Comparison of ENCODE assay signal across 26 cellular contexts in the genomic region with DNA sequence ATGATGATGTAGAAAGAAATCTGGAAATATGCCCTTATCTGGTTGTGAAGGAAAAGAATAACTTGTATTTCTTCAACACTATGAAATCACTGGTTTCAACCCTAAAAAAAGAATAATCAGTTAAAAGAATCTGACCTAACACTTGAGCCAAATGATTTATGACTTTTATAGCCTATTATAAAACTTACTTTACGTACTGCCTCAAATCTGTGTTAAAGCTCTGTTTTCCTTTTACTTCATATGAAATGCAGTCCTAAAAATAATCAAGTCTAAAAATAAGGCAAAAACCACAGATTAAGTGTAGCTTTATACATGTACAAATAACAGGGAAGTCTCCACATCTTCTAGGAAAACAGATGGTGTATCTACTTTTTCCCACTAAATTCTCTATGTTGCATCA.
DNase-seq lines count a peak whose midpoint lies in the region; FAIRE-seq and TF ChIP-seq lines count a peak whose summit lies in the region.
"Had no signal": no experiment of that assay in that cellular context is flagged by ENCODE, and none has a peak within 500 bp of the region (broad histone marks: within the 10 kb centered on the region; RNA-seq: fewer than 3 reads in every experiment).

No MANE protein-coding gene starts in this region.

- POLR2A ChIA-PET in BJ (lab: Charles Lee) (no interaction called here), SK-N-SH (lab: Yijun Ruan, JAX) (no interaction called here)

- H3K4me3 ChIP-seq in BJ (ENCODE audit: low read depth, low read length) (no peak overlapping the region), hepatocyte (no peak overlapping the region), SK-N-SH (ENCODE audit: low read depth in 2 of 2, low read length in 1 of 2) (no peak overlapping the region)
- H3K4me3 ChIP-seq: GM23248, HAP-1, Peyer's patch, SK-N-MC had no signal

- CTCF ChIA-PET in BJ (lab: Yijun Ruan, JAX) (no interaction called here), SK-N-SH (lab: Yijun Ruan, JAX) (interaction anchor here (0.6 kb wide), 1 partner anchor 192 kb away, joined by 3 read pairs; no protein-coding TSS in a partner anchor)

- TF ChIP-seq POLR2A in H54 (IDR thresholded peaks at IDR 0.05; ENCODE audit: low read depth, low read length) (no peak), GM12891 (IDR thresholded peaks at IDR 0.05; ENCODE audit: low read depth, low read length) (no peak)

- H3K9me2 ChIP-seq in hepatocyte (replicated peaks; ENCODE audit: insufficient read depth) (no peaks in the 10 kb centered on the region), SK-N-SH (no peaks in the 10 kb centered on the region)

- H3K9ac ChIP-seq in SK-N-SH = no peak overlapping the region
- H3K9ac ChIP-seq: GM23248 had no signal

- TF ChIP-seq EP300 in SK-N-SH (IDR thresholded peaks at IDR 0.05; ENCODE audit: borderline replicate concordance in 1 of 2, low read depth in 1 of 2, low read length in 1 of 2) = no peak

- TF ChIP-seq RAD21 in SK-N-SH (IDR thresholded peaks at IDR 0.05; ENCODE audit: low read length) = no peak

- no peak overlapping the region for H2AFZ ChIP-seq in hepatocyte
- no peak overlapping the region for H2AFZ ChIP-seq in SK-N-SH (ENCODE audit: low read depth)
- H2AFZ ChIP-seq: GM23248 had no signal

- H3K4me2 ChIP-seq in hepatocyte (peak overlapping the region; percentile 10), SK-N-SH (no peak overlapping the region)

- H3K27ac ChIP-seq in VCaP (peak overlapping the region; percentile 47; the same call in 1 of the 2 replicates), hepatocyte (peak overlapping the region; percentile 12), SK-N-SH (ENCODE audit: low read depth in 2 of 2, low read length in 1 of 2) (no peak overlapping the region)
- H3K27ac ChIP-seq: GM23248, HL-60, Peyer's patch, SK-N-MC had no signal

- H3K27me3 ChIP-seq in BJ (ENCODE audit: control insufficient read depth, insufficient read depth, low read length) = no peaks in the 10 kb centered on the region
- H3K27me3 ChIP-seq in hepatocyte = no peaks in the 10 kb centered on the region
- H3K27me3 ChIP-seq in SK-N-SH (ENCODE audit: insufficient read depth) = no peaks in the 10 kb centered on the region
- H3K27me3 ChIP-seq: Peyer's patch had no signal

- FAIRE-seq in GM18507 (lab: Jason Lieb, UNC) = peak; percentile 29
- FAIRE-seq in H54 (lab: Jason Lieb, UNC) = no peak
- FAIRE-seq in GM12891 (lab: Jason Lieb, UNC) = no peak

- H3K9me3 ChIP-seq in hepatocyte (ENCODE audit: low read depth) (no peaks in the 10 kb centered on the region), SK-N-SH (no peaks in the 10 kb centered on the region)
- H3K9me3 ChIP-seq: Caco-2, HAP-1, Peyer's patch had no signal

- no peak for TF ChIP-seq CTCF in BJ (IDR thresholded peaks at IDR 0.05; ENCODE audit: insufficient read depth, low read depth, low read length)
- TF ChIP-seq CTCF in VCaP (conservative IDR thresholded peaks at IDR 0.05) = no peak
- no peak for TF ChIP-seq CTCF in hepatocyte (IDR thresholded peaks at IDR 0.05; ENCODE audit: poor library complexity)
- no peak for TF ChIP-seq CTCF in SK-N-SH (IDR thresholded peaks at IDR 0.05)

- H4K20me1 ChIP-seq in hepatocyte (ENCODE audit: insufficient read depth, poor library complexity, severe bottlenecking) (no peaks in the 10 kb centered on the region), SK-N-SH (ENCODE audit: insufficient read depth) (no peaks in the 10 kb centered on the region)

- 27% methylated on average over 1 of the region's 1 CpG for WGBS in hepatocyte (ENCODE audit: low lambda C conversion rate, missing lambda C conversion rate)
- 88% methylated on average over 1 of the region's 1 CpG for WGBS in SK-N-SH (ENCODE audit: low lambda C conversion rate)

- H3K4me1 ChIP-seq in hepatocyte (ENCODE audit: insufficient read depth) (peaks cover 19% of the 10 kb centered on the region), SK-N-SH (ENCODE audit: control insufficient read depth in 1 of 2, insufficient read depth in 2 of 2, low read depth in 1 of 2, low read length in 1 of 2) (no peaks in the 10 kb centered on the region; a peak in 2 of 4 replicates)
- H3K4me1 ChIP-seq: Caco-2, HAP-1, Peyer's patch had no signal

- H3K36me3 ChIP-seq in BJ (ENCODE audit: control insufficient read depth, insufficient read depth, low read length) = no peaks in the 10 kb centered on the region; the same call in 1 of the 2 replicates
- H3K36me3 ChIP-seq in hepatocyte (replicated peaks; ENCODE audit: insufficient read depth, low read depth) = no peaks in the 10 kb centered on the region
- H3K36me3 ChIP-seq in SK-N-SH (replicated peaks in 1 of 2; ENCODE audit: control insufficient read depth in 1 of 2, insufficient read depth in 2 of 2, low read length in 1 of 2) = peaks cover 0 to 25% of the 10 kb centered on the region in 2 experiments

- no peaks in the 10 kb centered on the region for H3F3A ChIP-seq in SK-N-SH (replicated peaks; ENCODE audit: insufficient read depth)

- DNase-seq in BJ (ENCODE audit: low read depth) = peak; percentile 59
- no peak for DNase-seq in GM18507 (ENCODE audit: extremely low spot score, insufficient read length, low read depth)
- no peak for DNase-seq in hepatocyte (ENCODE audit: low spot score)
- no peak for DNase-seq in SK-N-SH
- no peak for DNase-seq in H54 (ENCODE audit: insufficient read length, low spot score)
- DNase-seq in NCI-H1417 (lab: John Stamatoyannopoulos, UW) = no peak
- DNase-seq in GM12891 (ENCODE audit: insufficient read length, low spot score) = no peak
- DNase-seq: C1 segment of cervical spinal cord; Caco-2; CD4-positive, alpha-beta memory T cell; GF-D8; GM23248; Karpas-422; NCI-H1105 treated with DMSO at 0.1 percent for 48 hours; NCI-H1694; NCI-H2029 treated with DMSO at 0.1 percent for 48 hours; NCI-H446 treated with DMSO at 0.1 percent for 48 hours; NCI-H526 treated with DMSO at 0.1 percent for 48 hours; OCI-M1; Peyer's patch; SIG-M5; SW 1271 had no signal

- H3K79me2 ChIP-seq in hepatocyte (no peaks in the 10 kb centered on the region), SK-N-SH (ENCODE audit: insufficient read depth) (no peaks in the 10 kb centered on the region)

TF ChIP-seq in SK-N-SH, 30 proteins besides CTCF, POLR2A, EP300 and RAD21:
- TF ChIP-seq RFX5 (IDR thresholded peaks at IDR 0.05; ENCODE audit: low read length) = no peak
- no peak for TF ChIP-seq SIN3A (IDR thresholded peaks at IDR 0.05; ENCODE audit: borderline replicate concordance, low read depth, low read length)
- no peak for TF ChIP-seq FOXJ3 (CRISPR knock-in tag; IDR thresholded peaks at IDR 0.05)
- no peak for TF ChIP-seq RCOR1 (IDR thresholded peaks at IDR 0.05; ENCODE audit: low read length)
- TF ChIP-seq, protein P1, sequence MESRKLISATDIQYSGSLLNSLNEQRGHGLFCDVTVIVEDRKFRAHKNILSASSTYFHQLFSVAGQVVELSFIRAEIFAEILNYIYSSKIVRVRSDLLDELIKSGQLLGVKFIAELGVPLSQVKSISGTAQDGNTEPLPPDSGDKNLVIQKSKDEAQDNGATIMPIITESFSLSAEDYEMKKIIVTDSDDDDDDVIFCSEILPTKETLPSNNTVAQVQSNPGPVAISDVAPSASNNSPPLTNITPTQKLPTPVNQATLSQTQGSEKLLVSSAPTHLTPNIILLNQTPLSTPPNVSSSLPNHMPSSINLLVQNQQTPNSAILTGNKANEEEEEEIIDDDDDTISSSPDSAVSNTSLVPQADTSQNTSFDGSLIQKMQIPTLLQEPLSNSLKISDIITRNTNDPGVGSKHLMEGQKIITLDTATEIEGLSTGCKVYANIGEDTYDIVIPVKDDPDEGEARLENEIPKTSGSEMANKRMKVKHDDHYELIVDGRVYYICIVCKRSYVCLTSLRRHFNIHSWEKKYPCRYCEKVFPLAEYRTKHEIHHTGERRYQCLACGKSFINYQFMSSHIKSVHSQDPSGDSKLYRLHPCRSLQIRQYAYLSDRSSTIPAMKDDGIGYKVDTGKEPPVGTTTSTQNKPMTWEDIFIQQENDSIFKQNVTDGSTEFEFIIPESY (IDR thresholded peaks at IDR 0.05; ENCODE audit: borderline replicate concordance, low read depth) = no peak
- no peak for TF ChIP-seq POLR2AphosphoS5 (IDR thresholded peaks at IDR 0.05; ENCODE audit: low read depth, low read length)
- no peak for TF ChIP-seq RXRA (IDR thresholded peaks at IDR 0.05; ENCODE audit: borderline replicate concordance, low read depth)
TF ChIP-seq in SK-N-SH: peak in this region for 0.

TF ChIP-seq in GM12891, 5 proteins besides CTCF, POLR2A, EP300 and RAD21:
- TF ChIP-seq PAX5 (IDR thresholded peaks at IDR 0.05; ENCODE audit: insufficient read depth, low read length, severe bottlenecking) = no peak
- no peak for TF ChIP-seq POU2F2 (IDR thresholded peaks at IDR 0.05; ENCODE audit: low read depth, low read length)
- TF ChIP-seq POLR2AphosphoS5 (IDR thresholded peaks at IDR 0.05; ENCODE audit: low read depth, low read length) = no peak
- TF ChIP-seq SPI1 (IDR thresholded peaks at IDR 0.05; ENCODE audit: low read depth, low read length) = no peak
- no peak for TF ChIP-seq TAF1 (IDR thresholded peaks at IDR 0.05; ENCODE audit: low read depth, low read length)
TF ChIP-seq in GM12891: peak in this region for 0.

Comparison
In these comparisons a context has a peak if more than half of its experiments do, and no peak if none do; other contexts are left out.
1. H3K27ac ChIP-seq: peak in VCaP (single experiment) and hepatocyte (single experiment); none in SK-N-SH (0 of 2).